ENCODE assay signal across 8 cellular contexts in genomic region chr17:35587074-35587961, GRCh38. TPM values are rescaled to one million over a fixed set of nuclear protein-coding genes. Genes with fewer than 3 reads are reported as not detected.
DNase-seq lines count a peak whose midpoint lies in the region; ATAC-seq and FAIRE-seq lines count a peak whose summit lies in the region.

Gene AP2B1, plus strand, starts transcription at chr17:35587322. Its CDS starts 6,709 bp downstream, at chr17:35594031.

- H3K36me3 ChIP-seq in endocrine pancreas (ENCODE audit: control insufficient read depth, insufficient read depth, low read length), result no peaks in the 10 kb centered on the region
- H3K36me3 ChIP-seq in mesenchymal stem cell (ENCODE audit: control insufficient read depth in 1 of 2, insufficient read depth in 2 of 2, low read depth in 1 of 2, low read length in 2 of 2), result peaks cover 0 to 2% of the 10 kb centered on the region in 2 experiments

- H3K79me1 ChIP-seq in mesenchymal stem cell (replicated peaks; ENCODE audit: low read length, poor library complexity, severe bottlenecking), result no peaks in the 10 kb centered on the region

- H3K9me3 ChIP-seq in endocrine pancreas (ENCODE audit: control insufficient read depth, low read length) (no peaks in the 10 kb centered on the region), mesenchymal stem cell (ENCODE audit: control insufficient read depth, low read length) (no peaks in the 10 kb centered on the region)

- H4K8ac ChIP-seq in mesenchymal stem cell (ENCODE audit: low read length), result peak within 1 kb of the TSS; percentile 98

- peak within 1 kb of the TSS; percentile 99 for H3K9ac ChIP-seq in endocrine pancreas (ENCODE audit: control insufficient read depth, insufficient read depth, low read length)
- peak within 1 kb of the TSS; percentile 98 for H3K9ac ChIP-seq in mesenchymal stem cell (ENCODE audit: low read length)

- no peak within 1 kb of the TSS for H2AK5ac ChIP-seq in mesenchymal stem cell (ENCODE audit: low read length, severe bottlenecking)

- H3K23ac ChIP-seq in mesenchymal stem cell (ENCODE audit: low read length in 2 of 2), result peak within 1 kb of the TSS in 1 of 2 experiments; percentile 51

- peak within 1 kb of the TSS; percentile 78 to 83 for H3K18ac ChIP-seq in mesenchymal stem cell (ENCODE audit: low read depth in 1 of 2, low read length in 2 of 2)

- H2BK120ac ChIP-seq in mesenchymal stem cell (ENCODE audit: low read depth, low read length), result peak within 1 kb of the TSS; percentile 6

- ATAC-seq in GM21360 (IDR thresholded peaks at IDR 0.05; ENCODE audit: unreplicated experiment), result peak; percentile 79

- peak within 1 kb of the TSS; percentile 55 for H2BK15ac ChIP-seq in mesenchymal stem cell (ENCODE audit: low read depth, poor library complexity, severe bottlenecking)

- peak within 1 kb of the TSS; percentile 11 for H2AFZ ChIP-seq in mesenchymal stem cell (ENCODE audit: low read depth, low read length)

- DNase-seq in COLO668 (lab: John Stamatoyannopoulos, UW; ENCODE audit: unreplicated experiment) (peak; percentile 85), HTR-8/SVneo (ENCODE audit: insufficient read length, low spot score) (peak; percentile 92), NOMO-1 treated with dmso at 0.1 percent for 144 hours (lab: John Stamatoyannopoulos, UW; ENCODE audit: unreplicated experiment) (peak; percentile 93), mesenchymal stem cell (peak; percentile 97)
- peak; percentile 94 to 100 (median 100) for DNase-seq in activated CD8-positive, alpha-beta memory T cell treated with anti-CD3 and anti-CD28 coated beads for 48 hours (ENCODE audit: low read depth in 2 of 3, low spot score in 2 of 3)
- DNase-seq in stimulated activated CD8-positive, alpha-beta memory T cell treated with anti-CD3 and anti-CD28 coated beads, Interleukin-12 subunit alpha, Interleukin-12 subunit beta, amount 100 ng/mL, for 4 hours (ENCODE audit: low read depth), result peak; percentile 95

- H3K14ac ChIP-seq in mesenchymal stem cell (ENCODE audit: low read length in 2 of 2), result peak within 1 kb of the TSS in 1 of 2 experiments; percentile 63

- H3K27ac ChIP-seq in mesenchymal stem cell (ENCODE audit: low read length, poor library complexity, severe bottlenecking), result peak within 1 kb of the TSS; percentile 67

- H3K4me2 ChIP-seq in mesenchymal stem cell (ENCODE audit: low read length, poor library complexity, severe bottlenecking), result peak within 1 kb of the TSS; percentile 83

- H3K4me1 ChIP-seq in endocrine pancreas (ENCODE audit: control insufficient read depth, insufficient read depth, low read length) (peaks cover 10% of the 10 kb centered on the region), mesenchymal stem cell (ENCODE audit: control insufficient read depth, insufficient read depth, low read depth, low read length) (peaks cover 2% of the 10 kb centered on the region)

- under 1% methylated on average over 50 of the region's 50 CpGs for WGBS in mesenchymal stem cell

- no peak within 1 kb of the TSS for H2BK5ac ChIP-seq in mesenchymal stem cell (ENCODE audit: low read depth, low read length, poor library complexity, severe bottlenecking)

- peak within 1 kb of the TSS; percentile 98 for H3K4me3 ChIP-seq in endocrine pancreas (ENCODE audit: control insufficient read depth, insufficient read depth, low read length)
- peak within 1 kb of the TSS; percentile 83 to 98 for H3K4me3 ChIP-seq in mesenchymal stem cell (ENCODE audit: insufficient read depth in 1 of 2, low read depth in 1 of 2, low read length in 2 of 2)

- H3K4ac ChIP-seq in mesenchymal stem cell (ENCODE audit: low read depth in 1 of 2, low read length in 2 of 2), result peak within 1 kb of the TSS; percentile 58 to 85

- H2BK12ac ChIP-seq in mesenchymal stem cell (ENCODE audit: low read length in 2 of 2), result peak within 1 kb of the TSS in 1 of 2 experiments; percentile 0

- H3K27me3 ChIP-seq in endocrine pancreas (ENCODE audit: control insufficient read depth, insufficient read depth, low read length) (no peaks in the 10 kb centered on the region), mesenchymal stem cell (ENCODE audit: control insufficient read depth in 1 of 2, insufficient read depth in 1 of 2, low read length in 2 of 2) (peaks cover 0 to 3% of the 10 kb centered on the region in 2 experiments)

- FAIRE-seq in HTR-8/SVneo (lab: Jason Lieb, UNC), result peak; percentile 92

- peak within 1 kb of the TSS; percentile 90 for H4K91ac ChIP-seq in mesenchymal stem cell (ENCODE audit: low read length)

RNA-seq across cellular contexts. Expression of gene AP2B1, which starts in this region (rescaled TPM):
- 89.1 TPM for polyA plus RNA-seq in mesenchymal stem cell (2013, experiment 1 of 2)
- polyA plus RNA-seq in mesenchymal stem cell (2013, experiment 2 of 2), result 88.9 TPM

Comparison
In these comparisons a context has a peak if more than half of its experiments do, and no peak if none do; other contexts are left out.
1. Peak in every context shown above with its lines: DNase-seq, ATAC-seq, H3K4me3 ChIP-seq and H3K27ac ChIP-seq.